ENCODE assay signal across 8 cellular contexts in genomic region chr12:26832817-26833691, GRCh38. TPM values are rescaled to one million over a fixed set of nuclear protein-coding genes. Genes with fewer than 3 reads are reported as not detected.
A peak's percentile ranks its signal among the peaks of the same experiment; 100 is the strongest.
DNase-seq lines count a peak whose midpoint lies in the region; ATAC-seq and TF ChIP-seq lines count a peak whose summit lies in the region.

ITPR2 (minus strand) TSS chr12:26833194; CDS start chr12:26832781, 413 bp downstream.

- TF ChIP-seq CTCF in fibroblast of mammary gland (conservative IDR thresholded peaks at IDR 0.05; ENCODE audit: control insufficient read depth, insufficient read depth, low read depth, low read length) (no peak), natural killer cell (IDR thresholded peaks at IDR 0.05) (peak; percentile 22)

- DNase-seq in Daoy (ENCODE audit: low read depth) (peak; percentile 98), KG1 (lab: John Stamatoyannopoulos, UW) (peak; percentile 90), RKO (ENCODE audit: low spot score) (peak; percentile 88), fibroblast of mammary gland (ENCODE audit: low read depth) (peak; percentile 74), natural killer cell (peak; percentile 89)
- peak; percentile 82 to 87 for DNase-seq in activated T-helper 1 cell treated with anti-CD3 and anti-CD28 coated beads, Interleukin-2, amount 50 U/mL, for 16 hours (ENCODE audit: low read depth in 1 of 2, low spot score in 1 of 2)
- peak; percentile 96 for DNase-seq in stimulated activated naive CD8-positive, alpha-beta T cell treated with anti-CD3 and anti-CD28 coated beads, Interleukin-15, Interleukin-2, amounts not matched to agents 100 U/mL and 50 U/mL, for 24 hours

- H3K27me3 Mint-ChIP-seq in natural killer cell (ENCODE audit: low read depth in 2 of 2): no peaks in the 10 kb centered on the region

- H3K4me3 ChIP-seq in fibroblast of mammary gland (ENCODE audit: control insufficient read depth, low read depth, low read length): peak within 1 kb of the TSS; percentile 67

- peaks cover 45 to 47% of the 10 kb centered on the region in 2 donors for H3K4me1 Mint-ChIP-seq in natural killer cell

- peak within 1 kb of the TSS; percentile 97 to 98 for H3K27ac Mint-ChIP-seq in natural killer cell

- no peaks in the 10 kb centered on the region for H3K36me3 Mint-ChIP-seq in natural killer cell

- intact Hi-C loops in natural killer cell (cut with micrococcal nuclease): loop anchor here (1.0 to 10.0 kb wide), 3 partner anchors 52 to 182 kb away; partner anchors contain the start of genes FGFR1OP2 and TM7SF3

- peak within 1 kb of the TSS; percentile 97 for H3K4me3 Mint-ChIP-seq in natural killer cell

- H3K9me3 Mint-ChIP-seq in natural killer cell: no peaks in the 10 kb centered on the region

- ATAC-seq in GM21717 (IDR thresholded peaks at IDR 0.05; ENCODE audit: unreplicated experiment) (peak; percentile 72), natural killer cell (peak; percentile 89 to 96 (median 90))
- peak; percentile 93 for ATAC-seq in stimulated activated naive CD8-positive, alpha-beta T cell treated with anti-CD3 and anti-CD28 coated beads, Interleukin-15, Interleukin-2, amounts not matched to agents 100 U/mL and 50 U/mL, for 24 hours

RNA-seq across cellular contexts. Expression of gene ITPR2, which starts in this region (rescaled TPM):
- total RNA-seq in Daoy (2014; rRNA removed; shearing (Covaris generic)): 19.2 and 30.4 TPM in 2 replicates
- 10 to 100 TPM; 59.1 to 70.7 (median 68.2) TPM for total RNA-seq in natural killer cell

Comparison
In these comparisons a context has a peak if more than half of its experiments do, and no peak if none do; other contexts are left out.
1. Peak in every context shown above with its lines: DNase-seq, ATAC-seq and H3K4me3 ChIP-seq.